10 cellular contexts compared by ENCODE assay signal in genomic region chr2:8577573-8577972, GRCh38.
"Had no signal": no experiment of that assay in that cellular context is flagged by ENCODE, and none has a peak within 500 bp of the region (broad histone marks: within the 10 kb centered on the region; RNA-seq: fewer than 3 reads in every experiment).

No MANE protein-coding gene starts in this region.

- H3K36me3 Mint-ChIP-seq: activated naive CD4-positive, alpha-beta T cell treated with anti-CD3 and anti-CD28 coated beads, Interleukin-2, amount 10 ng/mL, durations not matched to agents 7 days and 5 days had no signal

- DNase-seq: activated CD4-positive, alpha-beta T cell treated with anti-CD3 and anti-CD28 coated beads, Interleukin-2, amount 50 U/mL, for 4 hours; activated naive CD4-positive, alpha-beta T cell treated with anti-CD3 and anti-CD28 coated beads, Interleukin-2, amount 10 ng/mL, durations not matched to agents 7 days and 5 days; amniotic stem cell; central memory CD4-positive, alpha-beta T cell; lower lobe of right lung; stimulated activated naive CD4-positive, alpha-beta T cell had no signal

- H3K4me2 ChIP-seq: smooth muscle cell had no signal

- H3K27ac ChIP-seq: body of pancreas, lower lobe of right lung had no signal

- H3K27me3 ChIP-seq: body of pancreas had no signal

- H3K27ac Mint-ChIP-seq: activated naive CD4-positive, alpha-beta T cell treated with anti-CD3 and anti-CD28 coated beads, Interleukin-2, amount 10 ng/mL, durations not matched to agents 7 days and 5 days had no signal

- H3K9me3 ChIP-seq: body of pancreas, lower lobe of right lung had no signal

- ATAC-seq: body of pancreas, right cardiac atrium had no signal

- H3K36me3 ChIP-seq: lower lobe of right lung had no signal

- H3K9me3 Mint-ChIP-seq: activated naive CD4-positive, alpha-beta T cell treated with anti-CD3 and anti-CD28 coated beads, Interleukin-2, amount 10 ng/mL, durations not matched to agents 7 days and 5 days; activated T-helper 1 cell treated with anti-CD3 and anti-CD28 coated beads, Interleukin-12 subunit alpha, Interleukin-12 subunit beta, Interleukin-2, Interleukin-4 antibody, amounts not matched to agents 30 ng/mL and 10 ng/mL and 1 ng/mL, durations not matched to agents 14 hours and 24 hours and 36 hours had no signal

- H3K4me3 Mint-ChIP-seq: activated naive CD4-positive, alpha-beta T cell treated with anti-CD3 and anti-CD28 coated beads, Interleukin-2, amount 10 ng/mL, durations not matched to agents 7 days and 5 days had no signal

- H3K4me3 ChIP-seq: body of pancreas, lower lobe of right lung, smooth muscle cell had no signal
